20 cellular contexts compared by ENCODE assay signal in the genomic region with DNA sequence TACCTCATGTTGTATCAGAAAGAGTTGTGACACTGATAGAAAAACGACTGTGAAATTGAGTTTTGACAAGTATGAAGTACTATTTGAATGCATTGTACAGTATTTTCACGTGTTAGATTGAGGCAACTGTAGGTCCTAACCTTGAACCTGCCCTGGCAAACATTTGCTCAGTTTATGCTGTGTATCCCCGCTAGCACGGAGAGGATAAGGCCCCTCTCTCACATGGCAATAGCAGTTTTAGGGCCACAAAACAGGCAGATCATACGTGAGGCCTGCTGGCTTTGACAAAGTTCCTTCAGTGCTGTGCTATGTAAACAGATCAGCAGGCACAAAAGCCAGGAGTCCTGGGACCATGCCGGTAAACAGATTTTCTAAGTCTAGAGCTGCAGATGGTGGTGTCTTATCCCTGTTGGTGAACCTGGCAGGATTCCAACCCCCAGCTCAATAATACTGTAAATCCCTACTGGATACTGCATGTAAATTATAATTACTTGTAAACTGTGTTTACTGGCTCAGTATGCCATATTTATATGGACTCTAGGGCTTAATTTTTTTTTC. TPM values are rescaled to one million over a fixed set of nuclear protein-coding genes. Genes with fewer than 3 reads are reported as not detected.
DNase-seq lines count a peak whose midpoint lies in the region; ATAC-seq and TF ChIP-seq lines count a peak whose summit lies in the region.
"Had no signal": no experiment of that assay in that cellular context is flagged by ENCODE, and none has a peak within 500 bp of the region (broad histone marks: within the 10 kb centered on the region; RNA-seq: fewer than 3 reads in every experiment).

No MANE protein-coding gene starts in this region.

- ATAC-seq in mucosa of descending colon (peak; percentile 79), GM19463 (IDR thresholded peaks at IDR 0.05; ENCODE audit: unreplicated experiment) (no peak), T-helper 17 cell (no peak)

- H3K27me3 Mint-ChIP-seq in T-helper 17 cell = peaks cover 14% of the 10 kb centered on the region
- peaks cover 12% of the 10 kb centered on the region for H3K27me3 Mint-ChIP-seq in activated naive CD4-positive, alpha-beta T cell treated with anti-CD3 and anti-CD28 coated beads, Interleukin-2, amount 10 ng/mL, durations not matched to agents 7 days and 5 days
- H3K27me3 Mint-ChIP-seq: stimulated activated naive CD8-positive, alpha-beta T cell treated with anti-CD3 and anti-CD28 coated beads, Interleukin-15, Interleukin-2, amounts not matched to agents 100 ng/mL and 50 ng/mL, for 24 hours had no signal

- no peaks in the 10 kb centered on the region for H3K36me3 Mint-ChIP-seq in T-helper 17 cell (ENCODE audit: low read depth)
- no peaks in the 10 kb centered on the region for H3K36me3 Mint-ChIP-seq in activated naive CD4-positive, alpha-beta T cell treated with anti-CD3 and anti-CD28 coated beads, Interleukin-2, amount 10 ng/mL, durations not matched to agents 7 days and 5 days

- H3K4me3 Mint-ChIP-seq in T-helper 17 cell = no peak overlapping the region
- H3K4me3 Mint-ChIP-seq in activated naive CD4-positive, alpha-beta T cell treated with anti-CD3 and anti-CD28 coated beads, Interleukin-2, amount 10 ng/mL, durations not matched to agents 7 days and 5 days = no peak overlapping the region
- H3K4me3 Mint-ChIP-seq: activated naive CD4-positive, alpha-beta T cell treated with anti-CD3 and anti-CD28 coated beads for 36 hours; stimulated activated naive CD8-positive, alpha-beta T cell treated with anti-CD3 and anti-CD28 coated beads, Interleukin-15, Interleukin-2, amounts not matched to agents 100 ng/mL and 50 ng/mL, for 24 hours; T-helper 1 cell treated with Interleukin-12 subunit alpha and Interleukin-12 subunit beta and Interleukin-4 antibody, amounts not matched to agents 30 μg/mL and 1 μg/mL, for 36 hours had no signal

- TF ChIP-seq CTCF in mucosa of descending colon (IDR thresholded peaks at IDR 0.05) = no peak

- no peaks in the 10 kb centered on the region for H3K36me3 ChIP-seq in mucosa of descending colon (ENCODE audit: low read depth)

- H3K27ac Mint-ChIP-seq in T-helper 17 cell = no peak overlapping the region
- H3K27ac Mint-ChIP-seq in activated naive CD4-positive, alpha-beta T cell treated with anti-CD3 and anti-CD28 coated beads, Interleukin-2, amount 10 ng/mL, durations not matched to agents 7 days and 5 days = no peak overlapping the region
- H3K27ac Mint-ChIP-seq: activated naive CD4-positive, alpha-beta T cell treated with anti-CD3 and anti-CD28 coated beads for 36 hours; stimulated activated naive CD8-positive, alpha-beta T cell treated with anti-CD3 and anti-CD28 coated beads, Interleukin-15, Interleukin-2, amounts not matched to agents 100 ng/mL and 50 ng/mL, for 24 hours; T-helper 1 cell treated with Interleukin-12 subunit alpha and Interleukin-12 subunit beta and Interleukin-4 antibody, amounts not matched to agents 30 μg/mL and 1 μg/mL, for 36 hours had no signal

- H3K4me1 Mint-ChIP-seq in T-helper 17 cell = no peaks in the 10 kb centered on the region
- no peaks in the 10 kb centered on the region for H3K4me1 Mint-ChIP-seq in activated naive CD4-positive, alpha-beta T cell treated with anti-CD3 and anti-CD28 coated beads, Interleukin-2, amount 10 ng/mL, durations not matched to agents 7 days and 5 days

- H3K9me3 Mint-ChIP-seq in activated naive CD4-positive, alpha-beta T cell treated with anti-CD3 and anti-CD28 coated beads, Interleukin-2, amount 10 ng/mL, durations not matched to agents 7 days and 5 days = no peaks in the 10 kb centered on the region
- H3K9me3 Mint-ChIP-seq: activated naive CD4-positive, alpha-beta T cell treated with anti-CD3 and anti-CD28 coated beads for 36 hours; stimulated activated naive CD8-positive, alpha-beta T cell treated with anti-CD3 and anti-CD28 coated beads, Interleukin-15, Interleukin-2, amounts not matched to agents 100 ng/mL and 50 ng/mL, for 24 hours; T-helper 1 cell treated with Interleukin-12 subunit alpha and Interleukin-12 subunit beta and Interleukin-4 antibody, amounts not matched to agents 30 μg/mL and 1 μg/mL, for 36 hours had no signal

- CTCF ChIA-PET in activated naive CD4-positive, alpha-beta T cell treated with anti-CD3 and anti-CD28 coated beads, Interleukin-2, amount 10 ng/mL, durations not matched to agents 7 days and 5 days (lab: Charles Lee) = no interaction called here

- H3K9me3 ChIP-seq in mucosa of descending colon = no peaks in the 10 kb centered on the region
- no peaks in the 10 kb centered on the region for H3K9me3 ChIP-seq in T-helper 17 cell (ENCODE audit: control insufficient read depth, low read length, poor library complexity, severe bottlenecking)

- DNase-seq in DMS 273 (lab: John Stamatoyannopoulos, UW; ENCODE audit: unreplicated experiment) (peak; percentile 94), NCI-H1694 (lab: John Stamatoyannopoulos, UW) (peak; percentile 80), NCI-H82 (lab: John Stamatoyannopoulos, UW) (peak; percentile 99), mucosa of descending colon (peak in 1 of 3 donors; percentile 50), T-helper 17 cell (no peak), OCI-M1 (lab: John Stamatoyannopoulos, UW) (no peak)
- no peak for DNase-seq in activated naive CD4-positive, alpha-beta T cell treated with anti-CD3 and anti-CD28 coated beads, Interleukin-2, amount 10 ng/mL, durations not matched to agents 7 days and 5 days
- DNase-seq: activated CD4-positive, alpha-beta T cell treated with anti-CD3 and anti-CD28 coated beads for 1 hour; activated CD8-positive, alpha-beta memory T cell treated with anti-CD3 and anti-CD28 coated beads, Interleukin-2, amount 50 U/mL, for 4 hours; activated naive CD4-positive, alpha-beta T cell treated with anti-CD3 and anti-CD28 coated beads for 36 hours; GDM1; Right ventricle myocardium superior had no signal

- no peaks in the 10 kb centered on the region for H3K4me1 ChIP-seq in mucosa of descending colon (ENCODE audit: low read depth)

- no peak overlapping the region for H3K4me3 ChIP-seq in mucosa of descending colon
- H3K4me3 ChIP-seq: smooth muscle cell had no signal

- intact Hi-C loops in mucosa of descending colon (cut with DNase I, micrococcal nuclease) = no loop called here

RNA-seq across cellular contexts. Expression of a gene that starts 23.8 kb away (rescaled TPM):
- not detected for total RNA-seq in mucosa of descending colon
- not detected for total RNA-seq in T-helper 17 cell
- total RNA-seq: activated naive CD4-positive, alpha-beta T cell treated with anti-CD3 and anti-CD28 coated beads for 36 hours; HT-29; MCF 10A; osteocyte; Right ventricle myocardium superior; smooth muscle cell; ureter had no signal

RNA-seq across cellular contexts. Expression of a gene that starts 32.6 kb away (rescaled TPM):
- total RNA-seq in mucosa of descending colon = 10 to 100 TPM; 56.3 to 92.3 (median 61.9) TPM
- total RNA-seq in T-helper 17 cell = 10 to 100 TPM; 18.7 to 21.6 TPM

Comparison
In these comparisons a context has a peak if more than half of its experiments do, and no peak if none do; other contexts are left out.
1. DNase-seq: peak in DMS 273 (single experiment), NCI-H1694 (single experiment) and NCI-H82 (single experiment); none in T-helper 17 cell (0 of 3), OCI-M1 (single experiment) and activated naive CD4-positive, alpha-beta T cell treated with anti-CD3 and anti-CD28 coated beads, Interleukin-2, amount 10 ng/mL, durations not matched to agents 7 days and 5 days (single experiment).